Comparison of ENCODE assay signal across 23 cellular contexts in genomic region chr17:13477180-13477611, GRCh38.
DNase-seq lines count a peak whose midpoint lies in the region; ATAC-seq, FAIRE-seq and TF ChIP-seq lines count a peak whose summit lies in the region.
"Had no signal": no experiment of that assay in that cellular context is flagged by ENCODE, and none has a peak within 500 bp of the region (broad histone marks: within the 10 kb centered on the region; RNA-seq: fewer than 3 reads in every experiment).

No MANE protein-coding gene starts in this region.

- H3K4me3 Mint-ChIP-seq in activated CD4-positive, alpha-beta T cell treated with anti-CD3 and anti-CD28 coated beads, Interleukin-2, amount 10 ng/mL, durations not matched to agents 24 days and 14 days: no peak overlapping the region
- H3K4me3 Mint-ChIP-seq: activated naive CD8-positive, alpha-beta T cell treated with anti-CD3 and anti-CD28 coated beads, Interleukin-2, amount 10 ng/mL, durations not matched to agents 7 days and 5 days; CD14-positive monocyte; central memory CD8-positive, alpha-beta T cell; T-helper 17 cell; WTC11 had no signal

- H3K36me3 Mint-ChIP-seq in activated CD4-positive, alpha-beta T cell treated with anti-CD3 and anti-CD28 coated beads, Interleukin-2, amount 10 ng/mL, durations not matched to agents 24 days and 14 days (ENCODE audit: low read depth): no peaks in the 10 kb centered on the region
- H3K36me3 Mint-ChIP-seq: activated naive CD8-positive, alpha-beta T cell treated with anti-CD3 and anti-CD28 coated beads, Interleukin-2, amount 10 ng/mL, durations not matched to agents 7 days and 5 days; CD14-positive monocyte had no signal

- no peaks in the 10 kb centered on the region; the same call in 1 of the 2 replicates for H3K9me2 ChIP-seq in SK-N-SH

- H3K4me3 ChIP-seq in SK-N-SH (ENCODE audit: low read depth in 2 of 2, low read length in 1 of 2): no peak overlapping the region
- H3K4me3 ChIP-seq in kidney (ENCODE audit: low read length in 2 of 2): no peak overlapping the region
- no peak overlapping the region for H3K4me3 ChIP-seq in upper lobe of left lung
- H3K4me3 ChIP-seq: prostate gland, thoracic aorta had no signal

- no peaks in the 10 kb centered on the region for H3K4me1 Mint-ChIP-seq in activated CD4-positive, alpha-beta T cell treated with anti-CD3 and anti-CD28 coated beads, Interleukin-2, amount 10 ng/mL, durations not matched to agents 24 days and 14 days
- H3K4me1 Mint-ChIP-seq: activated naive CD8-positive, alpha-beta T cell treated with anti-CD3 and anti-CD28 coated beads, Interleukin-2, amount 10 ng/mL, durations not matched to agents 7 days and 5 days; CD14-positive monocyte; central memory CD8-positive, alpha-beta T cell; T-helper 17 cell; WTC11 had no signal

- H3K27ac ChIP-seq in SK-N-SH (ENCODE audit: low read depth in 2 of 2, low read length in 1 of 2) (peak overlapping the region in 1 of 2 experiments; percentile 6; a peak in 1 of 4 replicates), foreskin keratinocyte (no peak overlapping the region), kidney (ENCODE audit: low read depth in 2 of 2, low read length in 2 of 2) (no peak overlapping the region), upper lobe of left lung (no peak overlapping the region)
- H3K27ac ChIP-seq: prostate gland, thoracic aorta had no signal

- TF ChIP-seq CTCF in SK-N-SH (IDR thresholded peaks at IDR 0.05): no peak
- TF ChIP-seq CTCF in foreskin keratinocyte (conservative IDR thresholded peaks at IDR 0.05): no peak
- TF ChIP-seq CTCF in kidney (IDR thresholded peaks at IDR 0.05; ENCODE audit: borderline replicate concordance, extremely low read depth, insufficient read depth): no peak
- no peak for TF ChIP-seq CTCF in upper lobe of left lung (IDR thresholded peaks at IDR 0.05)

- H3K27me3 Mint-ChIP-seq in activated CD4-positive, alpha-beta T cell treated with anti-CD3 and anti-CD28 coated beads, Interleukin-2, amount 10 ng/mL, durations not matched to agents 24 days and 14 days: no peaks in the 10 kb centered on the region
- H3K27me3 Mint-ChIP-seq: activated naive CD8-positive, alpha-beta T cell treated with anti-CD3 and anti-CD28 coated beads, Interleukin-2, amount 10 ng/mL, durations not matched to agents 7 days and 5 days had no signal

- TF ChIP-seq EP300 in SK-N-SH (IDR thresholded peaks at IDR 0.05; ENCODE audit: borderline replicate concordance in 1 of 2, low read depth in 1 of 2, low read length in 1 of 2) (no peak), upper lobe of left lung (IDR thresholded peaks at IDR 0.05) (no peak)

- H3K4me2 ChIP-seq in SK-N-SH: no peak overlapping the region

- H3F3A ChIP-seq in SK-N-SH (replicated peaks; ENCODE audit: insufficient read depth): peaks cover under 1% of the 10 kb centered on the region

- peaks cover 8% of the 10 kb centered on the region for H3K9me3 Mint-ChIP-seq in activated CD4-positive, alpha-beta T cell treated with anti-CD3 and anti-CD28 coated beads, Interleukin-2, amount 10 ng/mL, durations not matched to agents 24 days and 14 days

- H2AFZ ChIP-seq in SK-N-SH (ENCODE audit: low read depth): no peak overlapping the region

- no peaks in the 10 kb centered on the region for H3K27me3 ChIP-seq in SK-N-SH (ENCODE audit: insufficient read depth)
- no peaks in the 10 kb centered on the region for H3K27me3 ChIP-seq in foreskin keratinocyte
- no peaks in the 10 kb centered on the region for H3K27me3 ChIP-seq in upper lobe of left lung

- no peaks in the 10 kb centered on the region for H3K79me2 ChIP-seq in SK-N-SH (ENCODE audit: insufficient read depth)

- TF ChIP-seq POLR2A in upper lobe of left lung (IDR thresholded peaks at IDR 0.05): no peak

- ATAC-seq in foreskin keratinocyte (no peak), upper lobe of left lung (ENCODE audit: low FRiP score in 2 of 2) (no peak)
- ATAC-seq: left colon, T-helper 17 cell, WTC11 had no signal

- peak; percentile 8 for DNase-seq in activated CD4-positive, alpha-beta T cell treated with anti-CD3 and anti-CD28 coated beads, Interleukin-2, amount 10 ng/mL, durations not matched to agents 24 days and 14 days
- DNase-seq in activated CD4-positive, alpha-beta T cell treated with anti-CD3 and anti-CD28 coated beads, Interleukin-2, amount 50 U/mL, for 1 hour: no peak
- DNase-seq in SK-N-SH (no peak), fibroblast of gingiva (ENCODE audit: low read depth) (peak; percentile 18), foreskin keratinocyte (no peak), NCI-H526 (lab: John Stamatoyannopoulos, UW) (no peak), kidney (no peak), upper lobe of left lung (no peak)
- DNase-seq: 8988T; activated naive CD8-positive, alpha-beta T cell treated with anti-CD3 and anti-CD28 coated beads, Interleukin-2, amount 10 ng/mL, durations not matched to agents 7 days and 5 days; effector memory CD4-positive, alpha-beta T cell; foreskin melanocyte; left colon; midbrain; NCI-H2029; NCI-H510A; Right ventricle myocardium superior; T-helper 17 cell had no signal

- peaks cover 9% of the 10 kb centered on the region; the same call in 1 of the 2 replicates for H3K9me3 ChIP-seq in SK-N-SH
- peaks cover 5% of the 10 kb centered on the region in 2 donors for H3K9me3 ChIP-seq in kidney (ENCODE audit: control insufficient read depth in 1 of 2, low read length in 2 of 2)
- peaks cover 9 to 14% (median 9%) of the 10 kb centered on the region in 4 donors for H3K9me3 ChIP-seq in upper lobe of left lung
- H3K9me3 ChIP-seq: prostate gland, thoracic aorta had no signal

- H3K36me3 ChIP-seq in SK-N-SH (replicated peaks in 1 of 2; ENCODE audit: control insufficient read depth in 1 of 2, insufficient read depth in 2 of 2, low read length in 1 of 2) (no peaks in the 10 kb centered on the region), kidney (ENCODE audit: control insufficient read depth in 1 of 2, insufficient read depth in 2 of 2, low read length in 2 of 2) (no peaks in the 10 kb centered on the region), upper lobe of left lung (no peaks in the 10 kb centered on the region)
- H3K36me3 ChIP-seq: prostate gland, thoracic aorta had no signal

- H3K9ac ChIP-seq in SK-N-SH (no peak overlapping the region), kidney (ENCODE audit: low read length in 2 of 2) (no peak overlapping the region)

- peaks cover 0 to 11% of the 10 kb centered on the region in 2 experiments; a peak in 1 of 4 replicates for H3K4me1 ChIP-seq in SK-N-SH (ENCODE audit: control insufficient read depth in 1 of 2, insufficient read depth in 2 of 2, low read depth in 1 of 2, low read length in 1 of 2)
- no peaks in the 10 kb centered on the region for H3K4me1 ChIP-seq in foreskin keratinocyte
- no peaks in the 10 kb centered on the region for H3K4me1 ChIP-seq in kidney (ENCODE audit: control insufficient read depth in 1 of 2, insufficient read depth in 1 of 2, low read depth in 1 of 2, low read length in 2 of 2)
- no peaks in the 10 kb centered on the region for H3K4me1 ChIP-seq in upper lobe of left lung
- H3K4me1 ChIP-seq: prostate gland had no signal

- H4K20me1 ChIP-seq in SK-N-SH (ENCODE audit: insufficient read depth): no peaks in the 10 kb centered on the region

- no peak overlapping the region for H3K27ac Mint-ChIP-seq in activated CD4-positive, alpha-beta T cell treated with anti-CD3 and anti-CD28 coated beads, Interleukin-2, amount 10 ng/mL, durations not matched to agents 24 days and 14 days
- H3K27ac Mint-ChIP-seq: activated naive CD8-positive, alpha-beta T cell treated with anti-CD3 and anti-CD28 coated beads, Interleukin-2, amount 10 ng/mL, durations not matched to agents 7 days and 5 days; CD14-positive monocyte; T-helper 17 cell; WTC11 had no signal

- POLR2A ChIA-PET in SK-N-SH (lab: Yijun Ruan, JAX): no interaction called here

- no peak for TF ChIP-seq RAD21 in SK-N-SH (IDR thresholded peaks at IDR 0.05; ENCODE audit: low read length)

- no peak for FAIRE-seq in kidney (lab: Jason Lieb, UNC)

- intact Hi-C loops in activated CD4-positive, alpha-beta T cell treated with anti-CD3 and anti-CD28 coated beads, Interleukin-2, amount 10 ng/mL, durations not matched to agents 24 days and 14 days (cut with micrococcal nuclease): no loop called here
- intact Hi-C loops in kidney (cut with DNase I): no loop called here

- CTCF ChIA-PET in SK-N-SH (lab: Yijun Ruan, JAX): no interaction called here

TF ChIP-seq in SK-N-SH, 30 proteins besides CTCF, POLR2A, EP300 and RAD21:
- no peak for TF ChIP-seq TEAD4 (IDR thresholded peaks at IDR 0.05; ENCODE audit: borderline replicate concordance, insufficient read depth)
- TF ChIP-seq TCF12 (IDR thresholded peaks at IDR 0.05): peak; percentile 39
- TF ChIP-seq SMC3 (IDR thresholded peaks at IDR 0.05; ENCODE audit: low read depth, low read length): no peak
- peak; percentile 40; the same call in 1 of the 2 replicates for TF ChIP-seq FOSL2 (IDR thresholded peaks at IDR 0.05; ENCODE audit: borderline replicate concordance, low read depth)
- peak; percentile 29 for TF ChIP-seq JUND (IDR thresholded peaks at IDR 0.05)
TF ChIP-seq in SK-N-SH: peak in this region for 3.

Comparison
In these comparisons a context has a peak if more than half of its experiments do, and no peak if none do; other contexts are left out.
1. DNase-seq: peak in activated CD4-positive, alpha-beta T cell treated with anti-CD3 and anti-CD28 coated beads, Interleukin-2, amount 10 ng/mL, durations not matched to agents 24 days and 14 days (single experiment) and fibroblast of gingiva (single experiment); none in activated CD4-positive, alpha-beta T cell treated with anti-CD3 and anti-CD28 coated beads, Interleukin-2, amount 50 U/mL, for 1 hour (single experiment), SK-N-SH (single experiment), foreskin keratinocyte (0 of 2), NCI-H526 (0 of 2), kidney (single experiment) and upper lobe of left lung (0 of 2).